In the genomic region with DNA sequence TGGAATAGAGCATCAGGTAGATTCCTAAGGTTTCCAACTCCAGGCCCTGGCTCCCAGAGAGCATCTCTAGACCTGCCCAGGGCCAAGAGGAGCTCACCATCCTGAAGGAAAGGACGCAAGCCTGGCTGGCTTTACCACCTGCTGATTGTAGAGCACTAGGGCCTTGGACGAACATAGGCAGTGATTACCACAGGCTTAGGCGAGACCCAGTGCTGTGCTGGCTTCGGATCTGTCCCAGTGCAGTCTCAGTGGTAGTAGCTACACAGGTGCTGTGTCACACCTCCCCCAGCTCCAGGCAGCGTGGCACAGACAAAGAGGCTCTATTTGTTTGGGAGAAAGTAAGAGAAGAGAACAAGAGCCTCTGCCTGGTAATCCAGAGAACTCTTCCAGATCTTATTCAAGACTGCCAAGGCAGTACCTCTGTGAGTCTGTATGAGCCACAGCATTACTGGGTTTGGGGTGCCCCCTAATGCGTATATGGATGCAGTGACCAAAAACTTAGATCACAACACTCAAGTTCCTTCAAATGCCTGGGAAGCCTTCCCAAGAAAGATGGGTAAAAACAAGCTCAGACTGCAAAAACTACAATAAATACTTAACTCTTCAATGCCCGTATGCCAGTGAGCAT, we compare ENCODE assay signal across 8 cellular contexts. TPM values are rescaled to one million over a fixed set of nuclear protein-coding genes. Genes with fewer than 3 reads are reported as not detected.
DNase-seq lines count a peak whose midpoint lies in the region; ATAC-seq and TF ChIP-seq lines count a peak whose summit lies in the region.

No MANE protein-coding gene starts in this region.

- no peaks in the 10 kb centered on the region for H3K36me3 ChIP-seq in stomach

- peak in 1 of 7 experiments; percentile 41 for TF ChIP-seq CTCF in stomach (IDR thresholded peaks at IDR 0.05)

- peak; percentile 77 to 82 for ATAC-seq in activated CD4-positive, CD25-positive, alpha-beta regulatory T cell treated with anti-CD3 and anti-CD28 coated beads, Interleukin-2, amount 50 U/mL, for 24 hours
- ATAC-seq in HG02884 (IDR thresholded peaks at IDR 0.05; ENCODE audit: unreplicated experiment) (no peak), HG03354 (IDR thresholded peaks at IDR 0.05; ENCODE audit: poor library complexity, severe bottlenecking, unreplicated experiment) (no peak)

- intact Hi-C loops in stomach (cut with DNase I; ENCODE audit: low total_unique reads): no loop called here

- H3K9me3 ChIP-seq in stomach: no peaks in the 10 kb centered on the region

- TF ChIP-seq EP300 in stomach (IDR thresholded peaks at IDR 0.05): no peak

- no peaks in the 10 kb centered on the region for H3K27me3 ChIP-seq in stomach

- H3K4me3 ChIP-seq in stomach: no peak overlapping the region

- TF ChIP-seq POLR2A in stomach (IDR thresholded peaks at IDR 0.05): no peak

- no peak overlapping the region for H3K27ac ChIP-seq in stomach

- no peak for DNase-seq in activated CD4-positive, CD25-positive, alpha-beta regulatory T cell treated with anti-CD3 and anti-CD28 coated beads, Interleukin-2, amount 50 U/mL, for 72 hours
- DNase-seq in activated CD4-positive, alpha-beta T cell treated with anti-CD3 and anti-CD28 coated beads for 4 hours: peak; percentile 48 to 60
- DNase-seq in foreskin melanocyte: peak; percentile 20
- DNase-seq in stomach: peak; percentile 43
- DNase-seq in NOMO-1 treated with DMSO at 0.1 percent for 48 hours (lab: John Stamatoyannopoulos, UW; ENCODE audit: unreplicated experiment): no peak

- peaks cover 0 to 19% (median 8%) of the 10 kb centered on the region in 4 donors for H3K4me1 ChIP-seq in stomach

- 64 to 80% (median 72%) methylated on average over 7 of the region's 7 CpGs for WGBS in stomach, 5 donors

RNA-seq across cellular contexts. Expression of a gene that starts 25.4 kb away (rescaled TPM):
- total RNA-seq in stomach: 100 to 1,000 TPM in 1 of 5 donors, 10 to 100 TPM in 4; 15.6 to 104 (median 65.9) TPM
- polyA plus RNA-seq in stomach: 100 to 1,000 TPM in 1 of 3 donors, 10 to 100 TPM in 2; 51.9 to 137 (median 81.9) TPM

RNA-seq across cellular contexts. Expression of a gene that starts 43.1 kb away (rescaled TPM):
- 10 to 100 TPM in 4 of 5 donors, 1 to 10 TPM in 1; 1.8 to 35.3 (median 19.9) TPM for total RNA-seq in stomach
- polyA plus RNA-seq in stomach: 10 to 100 TPM in 2 of 3 donors, 1 to 10 TPM in 1; 9.6 to 16.1 (median 12.1) TPM

Comparison
In these comparisons a context has a peak if more than half of its experiments do, and no peak if none do; other contexts are left out.
1. ATAC-seq: peak in activated CD4-positive, CD25-positive, alpha-beta regulatory T cell treated with anti-CD3 and anti-CD28 coated beads, Interleukin-2, amount 50 U/mL, for 24 hours (2 of 2); none in HG02884 (single experiment) and HG03354 (single experiment).
2. DNase-seq: peak in activated CD4-positive, alpha-beta T cell treated with anti-CD3 and anti-CD28 coated beads for 4 hours (2 of 2), foreskin melanocyte (single experiment) and stomach (single experiment); none in activated CD4-positive, CD25-positive, alpha-beta regulatory T cell treated with anti-CD3 and anti-CD28 coated beads, Interleukin-2, amount 50 U/mL, for 72 hours (single experiment) and NOMO-1 treated with DMSO at 0.1 percent for 48 hours (single experiment).